In the genomic region with DNA sequence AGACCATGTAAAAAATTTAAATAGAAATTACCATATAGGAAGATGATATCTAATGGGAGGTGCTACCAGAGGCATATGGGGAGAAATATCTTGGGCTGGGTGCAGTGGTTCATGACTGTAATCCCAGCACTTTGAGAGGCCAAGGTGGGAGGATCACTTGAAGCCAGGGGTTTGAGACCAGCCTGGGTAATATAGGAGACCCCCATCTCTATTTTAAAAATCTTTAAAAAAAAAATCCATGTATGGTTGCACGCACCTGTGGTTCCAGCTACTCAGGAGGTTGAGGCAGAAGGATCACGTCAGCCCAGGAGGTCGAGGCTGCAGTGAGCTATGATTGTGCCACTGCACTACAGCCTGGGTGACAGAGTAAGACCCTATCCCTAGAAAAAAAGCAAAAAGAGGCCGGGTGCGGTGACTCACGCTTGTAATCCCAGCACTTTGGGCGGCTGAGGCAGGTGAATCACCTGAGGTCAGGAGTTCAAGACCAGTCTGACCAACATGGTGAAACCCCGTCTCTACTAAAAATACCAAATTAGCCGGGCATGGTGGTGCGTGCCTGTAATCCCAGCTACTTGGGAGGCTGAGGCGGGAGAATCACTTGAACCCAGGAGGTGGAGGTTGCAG, we compare ENCODE assay signal across 2 cellular contexts. TPM values are rescaled to one million over a fixed set of nuclear protein-coding genes. Genes with fewer than 3 reads are reported as not detected.
"Had no signal": no experiment of that assay in that cellular context is flagged by ENCODE, and none has a peak within 500 bp of the region (broad histone marks: within the 10 kb centered on the region; RNA-seq: fewer than 3 reads in every experiment).

No MANE protein-coding gene starts in this region.

RNA-seq across cellular contexts. Expression of a gene that starts 44.8 kb away (rescaled TPM):
- total RNA-seq: neural crest cell, sciatic nerve had no signal
